In the genomic region with DNA sequence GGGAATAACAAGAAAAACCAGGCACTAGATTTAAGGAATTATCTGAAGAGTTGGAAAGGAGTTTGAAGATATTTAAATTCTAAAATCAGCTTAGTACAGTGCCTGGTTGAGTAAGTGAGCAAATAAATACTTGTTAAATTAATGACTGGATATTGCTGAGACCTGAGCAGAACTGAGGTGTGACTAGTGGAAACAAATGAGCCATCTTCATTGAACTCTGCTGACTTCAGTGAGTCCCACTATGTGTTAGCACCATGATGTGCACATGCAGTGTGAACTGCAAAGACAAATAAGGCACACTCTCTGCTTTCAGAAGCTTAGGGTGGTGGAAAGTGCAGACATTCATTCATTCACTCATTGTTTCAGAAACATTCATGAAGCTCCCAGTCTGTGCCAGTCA, we compare ENCODE assay signal across 11 cellular contexts. TPM values are rescaled to one million over a fixed set of nuclear protein-coding genes. Genes with fewer than 3 reads are reported as not detected.
DNase-seq lines count a peak whose midpoint lies in the region; ATAC-seq and TF ChIP-seq lines count a peak whose summit lies in the region.
"Had no signal": no experiment of that assay in that cellular context is flagged by ENCODE, and none has a peak within 500 bp of the region (broad histone marks: within the 10 kb centered on the region; RNA-seq: fewer than 3 reads in every experiment).

No MANE protein-coding gene starts in this region.

- H3K9me3 ChIP-seq in PC-9 (ENCODE audit: insufficient read depth, low read depth) (no peaks in the 10 kb centered on the region), fibroblast of lung (ENCODE audit: control insufficient read depth, insufficient read depth, low read depth, low read length) (no peaks in the 10 kb centered on the region)

- H3K4me3 Mint-ChIP-seq in activated CD4-positive, alpha-beta T cell treated with anti-CD3 and anti-CD28 coated beads for 36 hours = no peak overlapping the region
- no peak overlapping the region for H3K4me3 Mint-ChIP-seq in stimulated activated naive CD8-positive, alpha-beta T cell treated with anti-CD3 and anti-CD28 coated beads, Interleukin-15, amount 100 ng/mL, for 72 hours

- no peak for DNase-seq in activated CD4-positive, alpha-beta T cell treated with anti-CD3 and anti-CD28 coated beads for 36 hours
- no peak for DNase-seq in activated CD4-positive, alpha-beta T cell treated with anti-CD3 and anti-CD28 coated beads for 4 hours
- DNase-seq in PC-9 (no peak), fibroblast of lung (ENCODE audit: low read depth in 2 of 2) (no peak), erythroblast (lab: John Stamatoyannopoulos, UW) (no peak), DMS53 (lab: John Stamatoyannopoulos, UW) (no peak)
- no peak for DNase-seq in stimulated activated naive CD8-positive, alpha-beta T cell treated with anti-CD3 and anti-CD28 coated beads, Interleukin-15, amount 100 ng/mL, for 72 hours
- DNase-seq: activated T-cell treated with anti-CD3 and anti-CD28 coated beads, Interleukin-2, amount 50 U/mL, for 1 hour; Karpas-422 had no signal

- intact Hi-C loops in activated CD4-positive, alpha-beta T cell treated with anti-CD3 and anti-CD28 coated beads for 36 hours (cut with DNase I, micrococcal nuclease) = loop anchor here (2.0 to 5.0 kb wide), 2 partner anchors 50 kb away; a partner anchor contains a TSS
- intact Hi-C loops in PC-9 (cut with micrococcal nuclease; ENCODE audit: unreplicated experiment) = no loop called here

- H4K20me1 ChIP-seq in PC-9 (ENCODE audit: insufficient read depth) (no peaks in the 10 kb centered on the region), fibroblast of lung (ENCODE audit: control insufficient read depth, extremely low read depth, insufficient read depth, low read length) (no peaks in the 10 kb centered on the region)

- no peak for TF ChIP-seq POLR2A in erythroblast (IDR thresholded peaks at IDR 0.05; ENCODE audit: low read length)

- H3K4me3 ChIP-seq in PC-9 = no peak overlapping the region
- no peak overlapping the region for H3K4me3 ChIP-seq in fibroblast of lung (replicated peaks in 1 of 4; ENCODE audit: control extremely low read depth in 1 of 4, insufficient read depth in 1 of 4, low read depth in 3 of 4, low read length in 4 of 4)

- CTCF ChIA-PET in activated CD4-positive, alpha-beta T cell treated with anti-CD3 and anti-CD28 coated beads for 36 hours (lab: Charles Lee) = interaction anchor here (0.6 to 1.8 kb wide), 4 partner anchors 12 to 248 kb away, joined by 3 to 7 read pairs (median 3); no protein-coding TSS in a partner anchor
- CTCF ChIA-PET in PC-9 (lab: Charles Lee) = no interaction called here

- H3F3A ChIP-seq in PC-9 (ENCODE audit: insufficient read depth, low read depth) = peaks cover 16% of the 10 kb centered on the region

- H2AFZ ChIP-seq in PC-9 (no peak overlapping the region), fibroblast of lung (ENCODE audit: low read length) (no peak overlapping the region)

- H3K36me3 ChIP-seq in PC-9 (ENCODE audit: low read depth) (no peaks in the 10 kb centered on the region), fibroblast of lung (ENCODE audit: control insufficient read depth, insufficient read depth, low read length) (no peaks in the 10 kb centered on the region)

- no peak overlapping the region for H3K27ac Mint-ChIP-seq in activated CD4-positive, alpha-beta T cell treated with anti-CD3 and anti-CD28 coated beads for 36 hours
- no peak overlapping the region for H3K27ac Mint-ChIP-seq in stimulated activated naive CD8-positive, alpha-beta T cell treated with anti-CD3 and anti-CD28 coated beads, Interleukin-15, amount 100 ng/mL, for 72 hours

- POLR2A ChIA-PET in activated CD4-positive, alpha-beta T cell treated with anti-CD3 and anti-CD28 coated beads for 36 hours (lab: Charles Lee) = interaction anchor here (0.6 kb wide), 1 partner anchor 71 kb away, joined by 3 read pairs; no protein-coding TSS in a partner anchor
- POLR2A ChIA-PET in PC-9 (lab: Charles Lee; ENCODE audit: unreplicated experiment) = interaction anchor here (0.6 kb wide), 1 partner anchor 659 kb away, joined by 4 read pairs; no protein-coding TSS in a partner anchor

- no peaks in the 10 kb centered on the region for H3K27me3 Mint-ChIP-seq in activated CD4-positive, alpha-beta T cell treated with anti-CD3 and anti-CD28 coated beads for 36 hours
- no peaks in the 10 kb centered on the region for H3K27me3 Mint-ChIP-seq in stimulated activated naive CD8-positive, alpha-beta T cell treated with anti-CD3 and anti-CD28 coated beads, Interleukin-15, amount 100 ng/mL, for 72 hours

- no TSS peak for BruUV-seq in PC-9 (replicated peaks; lab: Mats Ljungman, UMichigan)

- H3K79me2 ChIP-seq in PC-9 (ENCODE audit: low read depth) (no peaks in the 10 kb centered on the region), fibroblast of lung (ENCODE audit: control insufficient read depth, insufficient read depth, low read length) (no peaks in the 10 kb centered on the region)

- no peak overlapping the region for H3K9ac ChIP-seq in fibroblast of lung (ENCODE audit: insufficient read depth, low read length)

- TF ChIP-seq CTCF in PC-9 (conservative IDR thresholded peaks at IDR 0.05) (no peak), fibroblast of lung (conservative IDR thresholded peaks at IDR 0.05 in 1 of 2, IDR thresholded peaks at IDR 0.05 in 1 of 2; ENCODE audit: low read depth in 1 of 2, low read length in 2 of 2) (no peak)

- H3K27ac ChIP-seq in PC-9 (no peak overlapping the region), fibroblast of lung (ENCODE audit: insufficient read depth, low read length) (no peak overlapping the region)
- H3K27ac ChIP-seq: epithelial cell of prostate had no signal

- H3K36me3 Mint-ChIP-seq in activated CD4-positive, alpha-beta T cell treated with anti-CD3 and anti-CD28 coated beads for 36 hours (ENCODE audit: low read depth) = peaks cover 2% of the 10 kb centered on the region

- H3K27me3 ChIP-seq in PC-9 (ENCODE audit: insufficient read depth, low read depth) (no peaks in the 10 kb centered on the region), fibroblast of lung (ENCODE audit: control insufficient read depth, insufficient read depth, low read length) (no peaks in the 10 kb centered on the region)

- H3K9me3 Mint-ChIP-seq in activated CD4-positive, alpha-beta T cell treated with anti-CD3 and anti-CD28 coated beads for 36 hours (ENCODE audit: low read depth) = no peaks in the 10 kb centered on the region
- no peaks in the 10 kb centered on the region for H3K9me3 Mint-ChIP-seq in stimulated activated naive CD8-positive, alpha-beta T cell treated with anti-CD3 and anti-CD28 coated beads, Interleukin-15, amount 100 ng/mL, for 72 hours

- no peaks in the 10 kb centered on the region for H3K9me2 ChIP-seq in PC-9 (ENCODE audit: insufficient read depth)

- ATAC-seq in activated CD4-positive, alpha-beta T cell treated with anti-CD3 and anti-CD28 coated beads for 36 hours = peak; percentile 57
- ATAC-seq in stimulated activated naive CD8-positive, alpha-beta T cell treated with anti-CD3 and anti-CD28 coated beads, Interleukin-15, amount 100 ng/mL, for 72 hours = peak; percentile 53
- no peak for ATAC-seq in HG03520 (IDR thresholded peaks at IDR 0.05; ENCODE audit: unreplicated experiment)

- H3K4me1 Mint-ChIP-seq in activated CD4-positive, alpha-beta T cell treated with anti-CD3 and anti-CD28 coated beads for 36 hours = peaks cover 23% of the 10 kb centered on the region
- H3K4me1 Mint-ChIP-seq in stimulated activated naive CD8-positive, alpha-beta T cell treated with anti-CD3 and anti-CD28 coated beads, Interleukin-15, amount 100 ng/mL, for 72 hours = peaks cover 17% of the 10 kb centered on the region

- H3K4me2 ChIP-seq in PC-9 (peak overlapping the region; percentile 47), fibroblast of lung (ENCODE audit: extremely low read depth, insufficient read depth, low read length) (peak overlapping the region; percentile 88)

- H3K4me1 ChIP-seq in PC-9 (replicated peaks; ENCODE audit: insufficient read depth) (peaks cover 19% of the 10 kb centered on the region), fibroblast of lung (ENCODE audit: control insufficient read depth, extremely low read depth, insufficient read depth, low read length) (peaks cover 16% of the 10 kb centered on the region)

RNA-seq across cellular contexts. Expression of a gene that starts 48.7 kb away (rescaled TPM):
- total RNA-seq in activated CD4-positive, alpha-beta T cell treated with anti-CD3 and anti-CD28 coated beads for 36 hours = 1 to 10 TPM; 7.1 to 8.7 TPM
- total RNA-seq in PC-9 (2021) (0.95 and 2.0 TPM in 2 replicates), fibroblast of lung (0.17 and 0.26 TPM in 2 replicates)
- polyA plus RNA-seq in fibroblast of lung = 0.30 and 0.76 TPM in 2 replicates
- polyA plus RNA-seq in fibroblast of lung (2012) = 0.22 and 0.51 TPM in 2 replicates
- 1.1 TPM in 1 of 2 replicates, not detected in the other for polyA minus RNA-seq in fibroblast of lung (ENCODE audit: low replicate concordance)

RNA-seq across cellular contexts. Expression of a gene that starts 51.1 kb away (rescaled TPM):
- 100 to 1,000 TPM; 224 to 240 TPM for total RNA-seq in activated CD4-positive, alpha-beta T cell treated with anti-CD3 and anti-CD28 coated beads for 36 hours
- 206 and 279 TPM in 2 replicates for total RNA-seq in PC-9 (2021)
- 429 and 437 TPM in 2 replicates for total RNA-seq in fibroblast of lung
- 229 and 237 TPM in 2 replicates for polyA plus RNA-seq in fibroblast of lung
- polyA plus RNA-seq in fibroblast of lung (2012) = 209 and 230 TPM in 2 replicates
- 113 and 165 TPM in 2 replicates for polyA minus RNA-seq in fibroblast of lung (ENCODE audit: low replicate concordance)
